Comparison of ENCODE assay signal across 31 cellular contexts in the genomic region with DNA sequence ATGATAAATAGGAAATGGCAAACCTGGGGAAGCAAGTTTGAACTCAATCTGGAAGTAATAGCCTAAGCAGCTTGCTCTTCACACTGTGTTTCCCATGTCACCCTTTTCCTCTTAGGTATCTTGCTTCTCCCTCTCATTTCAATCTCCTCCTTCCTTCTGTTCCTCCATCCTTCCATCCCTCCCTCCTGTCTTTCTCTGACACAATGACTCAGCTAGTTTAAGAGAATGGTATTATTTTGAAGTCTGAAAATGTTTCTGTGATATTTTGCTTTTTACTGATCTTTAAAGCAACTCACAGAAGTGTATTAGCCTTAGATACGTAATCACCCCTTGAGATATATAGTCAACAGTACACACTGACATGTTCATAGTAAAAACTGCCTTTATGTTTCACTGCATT.
"Had no signal": no experiment of that assay in that cellular context is flagged by ENCODE, and none has a peak within 500 bp of the region (broad histone marks: within the 10 kb centered on the region; RNA-seq: fewer than 3 reads in every experiment).

No MANE protein-coding gene starts in this region.

- H3K36me3 Mint-ChIP-seq: stimulated activated effector memory CD8-positive, alpha-beta T cell treated with anti-CD3 and anti-CD28 coated beads, Interleukin-12 subunit alpha, Interleukin-12 subunit beta, amount 100 ng/mL, for 72 hours had no signal

- H3K27me3 ChIP-seq: body of pancreas, dorsolateral prefrontal cortex, gastrocnemius medialis, hepatocyte, pancreas, sigmoid colon, stomach, thyroid gland, upper lobe of right lung had no signal

- H3K4me1 ChIP-seq: body of pancreas, gastrocnemius medialis, pancreas, prostate gland, sigmoid colon, stomach, thyroid gland, upper lobe of right lung had no signal

- H3K9me3 Mint-ChIP-seq: activated naive CD4-positive, alpha-beta T cell treated with anti-CD3 and anti-CD28 coated beads, Interleukin-2, amount 50 U/mL, for 24 hours; mesothelial cell of epicardium; naive B cell; nephron progenitor cell; stimulated activated effector memory CD8-positive, alpha-beta T cell treated with anti-CD3 and anti-CD28 coated beads, Interleukin-12 subunit alpha, Interleukin-12 subunit beta, amount 100 ng/mL, for 72 hours; T-cell; T-helper 2 cell treated with Interferon-gamma antibody and Interleukin-4, amounts not matched to agents 5 μg/mL and 100 μg/mL, for 36 hours had no signal

- DNase-seq: activated CD4-positive, alpha-beta T cell treated with anti-CD3 and anti-CD28 coated beads for 48 hours; activated CD4-positive, alpha-beta T cell treated with anti-CD3 and anti-CD28 coated beads, Interleukin-2, amount 50 U/mL, for 48 hours; activated CD8-positive, alpha-beta memory T cell treated with anti-CD3 and anti-CD28 coated beads for 24 hours; activated gamma-delta T cell treated with Interleukin-2 at 50 U/mL for 16 hours; activated T-cell treated with anti-CD3 and anti-CD28 coated beads, Interleukin-2, amount 50 U/mL, for 1 hour; aorta; body of pancreas; cerebellar nuclear complex; dorsolateral prefrontal cortex; effector memory CD4-positive, alpha-beta T cell; gastrocnemius medialis; islet precursor cell; naive B cell; nephron progenitor cell; nucleus accumbens; pancreas; retina; sigmoid colon; stimulated activated CD4-positive, alpha-beta T cell treated with anti-CD3 and anti-CD28 coated beads, Interleukin-4, amount 100 ng/mL, for 24 hours; stomach; T-cell; thyroid gland; upper lobe of right lung had no signal

- H3K4me3 Mint-ChIP-seq: activated naive CD4-positive, alpha-beta T cell treated with anti-CD3 and anti-CD28 coated beads, Interleukin-2, amount 50 U/mL, for 24 hours; mesothelial cell of epicardium; naive B cell; nephron progenitor cell; stimulated activated effector memory CD8-positive, alpha-beta T cell treated with anti-CD3 and anti-CD28 coated beads, Interleukin-12 subunit alpha, Interleukin-12 subunit beta, amount 100 ng/mL, for 72 hours; T-cell; T-helper 2 cell treated with Interferon-gamma antibody and Interleukin-4, amounts not matched to agents 5 μg/mL and 100 μg/mL, for 36 hours had no signal

- H3K4me3 ChIP-seq: body of pancreas, coronary artery, dorsolateral prefrontal cortex, gastrocnemius medialis, hepatocyte, pancreas, prostate gland, sigmoid colon, stomach, thyroid gland, upper lobe of right lung had no signal

- H3K27me3 Mint-ChIP-seq: activated naive CD4-positive, alpha-beta T cell treated with anti-CD3 and anti-CD28 coated beads, Interleukin-2, amount 50 U/mL, for 24 hours; naive B cell; T-cell had no signal

- H3K36me3 ChIP-seq: gastrocnemius medialis, pancreas, prostate gland, thyroid gland, upper lobe of right lung had no signal

- H3K27ac ChIP-seq: body of pancreas, coronary artery, dorsolateral prefrontal cortex, gastrocnemius medialis, hepatocyte, pancreas, prostate gland, sigmoid colon, stomach, thyroid gland, upper lobe of right lung had no signal

- H3K9me3 ChIP-seq: body of pancreas, gastrocnemius medialis, pancreas, prostate gland, sigmoid colon, stomach, thyroid gland, upper lobe of right lung had no signal

- H3K27ac Mint-ChIP-seq: activated naive CD4-positive, alpha-beta T cell treated with anti-CD3 and anti-CD28 coated beads, Interleukin-2, amount 50 U/mL, for 24 hours; mesothelial cell of epicardium; naive B cell; stimulated activated effector memory CD8-positive, alpha-beta T cell treated with anti-CD3 and anti-CD28 coated beads, Interleukin-12 subunit alpha, Interleukin-12 subunit beta, amount 100 ng/mL, for 72 hours; T-cell; T-helper 2 cell treated with Interferon-gamma antibody and Interleukin-4, amounts not matched to agents 5 μg/mL and 100 μg/mL, for 36 hours had no signal

- H3K4me1 Mint-ChIP-seq: activated naive CD4-positive, alpha-beta T cell treated with anti-CD3 and anti-CD28 coated beads, Interleukin-2, amount 50 U/mL, for 24 hours; naive B cell; stimulated activated effector memory CD8-positive, alpha-beta T cell treated with anti-CD3 and anti-CD28 coated beads, Interleukin-12 subunit alpha, Interleukin-12 subunit beta, amount 100 ng/mL, for 72 hours; T-cell had no signal

- ATAC-seq: activated CD4-positive, CD25-positive, alpha-beta regulatory T cell treated with anti-CD3 and anti-CD28 coated beads, Interleukin-2, amount 50 U/mL, for 24 hours; body of pancreas; gastrocnemius medialis; pancreas; stimulated activated effector memory CD8-positive, alpha-beta T cell treated with anti-CD3 and anti-CD28 coated beads, Interleukin-12 subunit alpha, Interleukin-12 subunit beta, amount 100 ng/mL, for 72 hours; T-cell; upper lobe of right lung had no signal
